In genomic region chr17:67994827-67995567, GRCh38 we compare ENCODE assay signal across 8 cellular contexts.
DNase-seq lines count a peak whose midpoint lies in the region; ATAC-seq and TF ChIP-seq lines count a peak whose summit lies in the region.

No MANE protein-coding gene starts in this region.

- ATAC-seq in DND-41 (ENCODE audit: insufficient read depth, low read depth) = no peak
- ATAC-seq in GM21786 (IDR thresholded peaks at IDR 0.05; ENCODE audit: unreplicated experiment) = no peak
- no peak for ATAC-seq in HG03139 (IDR thresholded peaks at IDR 0.05; ENCODE audit: unreplicated experiment)

- DNase-seq in DND-41 (no peak), LoVo (ENCODE audit: low spot score) (peak; percentile 30), astrocyte of the cerebellum (ENCODE audit: low read depth) (no peak), epidermal melanocyte (ENCODE audit: insufficient read length, low spot score) (no peak)

- H3K4me1 ChIP-seq in DND-41 (ENCODE audit: insufficient read depth, low read length) (peaks cover 33% of the 10 kb centered on the region), iPS-15b (ENCODE audit: control insufficient read depth, insufficient read depth, low read length) (peaks cover 10% of the 10 kb centered on the region)

- H3K27me3 ChIP-seq in DND-41 (ENCODE audit: insufficient read depth, low read length, poor library complexity) (peaks cover 34% of the 10 kb centered on the region), iPS-15b (ENCODE audit: control insufficient read depth, insufficient read depth, low read length) (peaks cover 23% of the 10 kb centered on the region)

- TF ChIP-seq CTCF in DND-41 (IDR thresholded peaks at IDR 0.05; ENCODE audit: borderline replicate concordance, extremely low read depth, low read length, poor library complexity, severe bottlenecking) = no peak
- TF ChIP-seq CTCF in astrocyte of the cerebellum (IDR thresholded peaks at IDR 0.05; ENCODE audit: low read depth, low read length, missing control alignments) = no peak

- in situ Hi-C loops in astrocyte of the cerebellum (cut with HindIII; ENCODE audit: low sequenced_read_pairs) = no loop called here

- H3K9me3 ChIP-seq in DND-41 (ENCODE audit: insufficient read depth, low read length, severe bottlenecking) (no peaks in the 10 kb centered on the region), iPS-15b (ENCODE audit: control insufficient read depth, insufficient read depth, low read length) (no peaks in the 10 kb centered on the region)

- peak overlapping the region; percentile 81 for H3K4me2 ChIP-seq in DND-41 (ENCODE audit: insufficient read depth, low read length)

- H3K9ac ChIP-seq in DND-41 (ENCODE audit: low read depth, low read length) = peak overlapping the region; percentile 38; the same call in 1 of the 2 replicates
- peak overlapping the region; percentile 12 for H3K9ac ChIP-seq in iPS-15b (ENCODE audit: low read depth, low read length)

- peak overlapping the region; percentile 15; the same call in 1 of the 2 replicates for H2AFZ ChIP-seq in DND-41 (ENCODE audit: low read depth, low read length)

- H3K4me3 ChIP-seq in DND-41 (ENCODE audit: low read depth in 1 of 2, low read length in 2 of 2) (peak overlapping the region; percentile 25 to 55; a peak in 3 of 4 replicates), astrocyte of the cerebellum (ENCODE audit: low read depth, low read length) (peak overlapping the region; percentile 53), iPS-15b (ENCODE audit: low read depth, low read length) (peak overlapping the region; percentile 79), skin epidermis (peak overlapping the region; percentile 21 to 75 (median 44))

- H3K36me3 ChIP-seq in DND-41 (ENCODE audit: insufficient read depth, low read length) (no peaks in the 10 kb centered on the region), iPS-15b (ENCODE audit: control insufficient read depth, insufficient read depth, low read length) (no peaks in the 10 kb centered on the region)

- H4K20me1 ChIP-seq in DND-41 (ENCODE audit: insufficient read depth, low read length) = no peaks in the 10 kb centered on the region

- H3K79me2 ChIP-seq in DND-41 (ENCODE audit: insufficient read depth, low read length) = no peaks in the 10 kb centered on the region

- H3K27ac ChIP-seq in DND-41 (ENCODE audit: low read length) (no peak overlapping the region), skin epidermis (peak overlapping the region in 9 of 21 experiments; percentile 11 to 89 (median 70))
